ENCODE assay signal across 8 cellular contexts in the genomic region with DNA sequence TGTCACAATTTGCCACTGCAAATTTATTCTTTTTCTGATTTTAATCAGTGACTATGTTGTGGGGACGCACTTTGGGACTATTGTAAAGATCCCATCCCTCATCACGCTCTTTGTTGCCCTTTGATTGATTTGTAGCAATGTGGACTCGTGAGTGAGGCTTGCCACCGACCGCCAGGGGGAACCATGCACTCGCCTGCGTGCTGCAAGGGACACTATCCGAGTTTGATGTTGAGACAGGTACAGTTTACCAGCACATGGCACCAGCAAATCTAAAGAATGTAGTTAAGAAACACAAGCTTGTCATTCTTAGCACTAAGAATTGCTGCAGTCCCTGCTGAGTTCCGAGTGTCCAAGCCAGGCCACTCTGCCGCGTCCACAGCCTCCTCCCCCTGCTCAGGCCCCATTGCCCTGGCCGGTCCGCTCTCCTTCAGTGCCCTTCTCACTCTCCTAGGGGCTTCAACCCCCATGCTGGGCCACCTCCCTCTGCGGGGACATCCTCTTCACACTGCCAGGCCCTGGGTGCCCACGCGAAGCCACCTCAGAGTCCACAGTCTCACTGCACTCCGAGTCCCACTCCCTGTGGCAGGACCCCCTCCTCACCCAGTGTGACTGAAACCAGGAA. TPM values are rescaled to one million over a fixed set of nuclear protein-coding genes. Genes with fewer than 3 reads are reported as not detected.
DNase-seq lines count a peak whose midpoint lies in the region; ATAC-seq and TF ChIP-seq lines count a peak whose summit lies in the region.

No MANE protein-coding gene starts in this region.

- H3K9me3 ChIP-seq in mammary epithelial cell (replicated peaks; ENCODE audit: insufficient read depth, low read length), result no peaks in the 10 kb centered on the region

- H3K9ac ChIP-seq in mammary epithelial cell (ENCODE audit: insufficient read depth, low read length), result no peak overlapping the region

- H3K79me2 ChIP-seq in mammary epithelial cell (ENCODE audit: insufficient read depth, low read length), result no peaks in the 10 kb centered on the region

- dilution Hi-C loops in mammary epithelial cell (cut with HindIII; ENCODE audit: low sequenced_read_pairs), result no loop called here

- H3K4me2 ChIP-seq in mammary epithelial cell (ENCODE audit: insufficient read depth, low read depth, low read length), result no peak overlapping the region

- peak; percentile 66 for DNase-seq in ELF-1 (ENCODE audit: low read depth, low spot score)
- peak; percentile 5 for DNase-seq in GOT3 (lab: John Stamatoyannopoulos, UW)
- peak; percentile 59 for DNase-seq in M059J (ENCODE audit: low read depth)
- DNase-seq in UCSD-AML1 (lab: John Stamatoyannopoulos, UW; ENCODE audit: unreplicated experiment), result peak; percentile 59
- peak; percentile 27 for DNase-seq in mammary epithelial cell
- DNase-seq in islet precursor cell, result peak; percentile 86
- DNase-seq in stimulated activated CD4-positive, alpha-beta T cell treated with anti-CD3 and anti-CD28 coated beads, Interleukin-2, amount 100 ng/mL, for 4 hours (ENCODE audit: low read depth), result peak; percentile 36

- H4K20me1 ChIP-seq in mammary epithelial cell (ENCODE audit: insufficient read depth, low read length), result no peaks in the 10 kb centered on the region

- no peaks in the 10 kb centered on the region for H3K4me1 ChIP-seq in mammary epithelial cell (ENCODE audit: insufficient read depth, low read length)

- no peak overlapping the region for H3K27ac ChIP-seq in mammary epithelial cell (ENCODE audit: insufficient read depth, low read depth, low read length)

- no TSS peak for BruUV-seq in mammary epithelial cell (replicated peaks; lab: Mats Ljungman, UMichigan)

- 33% methylated on average over 17 of the region's 17 CpGs for WGBS in mammary epithelial cell (ENCODE audit: low coverage, missing lambda C conversion rate)

- H3K27me3 ChIP-seq in mammary epithelial cell (ENCODE audit: insufficient read depth, low read length), result peaks cover 1% of the 10 kb centered on the region

- no peak for ATAC-seq in HG03196 (IDR thresholded peaks at IDR 0.05; ENCODE audit: unreplicated experiment)

- CTCF ChIA-PET in mammary epithelial cell (lab: Charles Lee; ENCODE audit: low non-redundant PET), result no interaction called here

- TF ChIP-seq CTCF in mammary epithelial cell (conservative IDR thresholded peaks at IDR 0.05 in 1 of 2, IDR thresholded peaks at IDR 0.05 in 1 of 2; ENCODE audit: extremely low read depth in 1 of 2, insufficient read depth in 1 of 2, low read depth in 1 of 2, low read length in 2 of 2), result peak; percentile 89 to 94

- no peak overlapping the region for H3K4me3 ChIP-seq in mammary epithelial cell (replicated peaks in 1 of 3; ENCODE audit: insufficient read depth in 1 of 3, low read depth in 2 of 3, low read length in 3 of 3)

- intact Hi-C loops in mammary epithelial cell (cut with micrococcal nuclease), result loop anchor here (1.0 to 5.0 kb wide), 3 partner anchors 367 to 485 kb away; no protein-coding TSS in a partner anchor

- in situ Hi-C loops in mammary epithelial cell (cut with MboI; ENCODE audit: low sequenced_read_pairs in 2 of 2), result loop anchor here (10.0 kb wide), 1 partner anchor 373 kb away; no protein-coding TSS in a partner anchor

- no peak overlapping the region for H2AFZ ChIP-seq in mammary epithelial cell (ENCODE audit: low read depth, low read length)

- H3K36me3 ChIP-seq in mammary epithelial cell (ENCODE audit: insufficient read depth, low read length), result no peaks in the 10 kb centered on the region

RNA-seq across cellular contexts. Expression of a gene that starts 2.0 kb away (rescaled TPM):
- total RNA-seq in M059J (2014; rRNA removed; shearing (Covaris generic)), result 0.15 TPM in 1 of 2 replicates, not detected in the other
- total RNA-seq in mammary epithelial cell, result not detected
- not detected for polyA plus RNA-seq in mammary epithelial cell
- not detected for polyA minus RNA-seq in mammary epithelial cell

RNA-seq across cellular contexts. Expression of a gene that starts 48.5 kb away (rescaled TPM):
- not detected in 2 replicates for total RNA-seq in M059J (2014; rRNA removed; shearing (Covaris generic))
- not detected for total RNA-seq in mammary epithelial cell
- not detected for polyA plus RNA-seq in mammary epithelial cell
- not detected for polyA minus RNA-seq in mammary epithelial cell

RNA-seq across cellular contexts. Expression of a gene that starts 49.9 kb away (rescaled TPM):
- 0.59 and 1.7 TPM in 2 replicates for total RNA-seq in M059J (2014; rRNA removed; shearing (Covaris generic))
- 1 to 10 TPM in 1 of 2 donors, under 1 TPM in 1; 0.67 to 1.3 TPM for total RNA-seq in mammary epithelial cell
- 4.1 TPM for polyA plus RNA-seq in mammary epithelial cell
- 3.0 TPM for polyA minus RNA-seq in mammary epithelial cell

Comparison
In these comparisons a context has a peak if more than half of its experiments do, and no peak if none do; other contexts are left out.
1. DNase-seq: peak in every context shown above with its lines; median percentile 86 in islet precursor cell; 66 in ELF-1; 59 in M059J; 59 in UCSD-AML1; 36 in stimulated activated CD4-positive, alpha-beta T cell treated with anti-CD3 and anti-CD28 coated beads, Interleukin-2, amount 100 ng/mL, for 4 hours; 27 in mammary epithelial cell; 5 in GOT3.